ENCODE assay signal across 2 cellular contexts in the genomic region with DNA sequence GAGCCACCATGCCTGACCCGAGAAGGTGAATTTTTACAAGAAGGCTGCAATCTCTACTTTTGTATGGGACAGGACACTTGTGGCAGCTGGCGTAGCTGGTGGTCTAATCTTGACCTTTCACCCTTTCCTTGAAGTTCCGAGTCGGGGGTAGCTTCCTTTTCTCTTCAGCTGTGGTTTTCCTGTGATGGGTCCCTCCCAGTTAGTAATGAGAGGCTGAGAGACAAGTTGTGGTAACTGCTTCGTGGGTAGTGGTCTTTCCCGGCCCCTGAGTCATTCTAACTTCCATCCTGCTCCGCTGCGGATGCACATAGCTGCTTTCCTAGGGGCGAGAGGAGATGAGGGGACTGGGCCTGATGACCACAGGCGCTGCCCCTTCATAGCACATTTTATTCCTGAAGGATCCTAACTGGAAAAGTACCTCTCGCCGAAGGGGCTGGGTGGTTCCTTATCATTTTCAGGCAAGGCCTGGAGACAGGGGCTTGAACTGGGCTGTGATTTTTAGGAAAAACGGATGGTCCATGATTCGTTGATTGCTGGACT.
TF ChIP-seq lines count a peak whose summit lies in the region.

No MANE protein-coding gene starts in this region.

TF ChIP-seq in SK-N-SH, 30 proteins besides CTCF, POLR2A, EP300 and RAD21 (continued from another document):
- no peak for TF ChIP-seq FOXJ3 (CRISPR knock-in tag; IDR thresholded peaks at IDR 0.05)
- TF ChIP-seq SMC3 (IDR thresholded peaks at IDR 0.05; ENCODE audit: low read depth, low read length) = no peak
- no peak for TF ChIP-seq SIN3A (IDR thresholded peaks at IDR 0.05; ENCODE audit: borderline replicate concordance, low read depth, low read length)
- TF ChIP-seq EZH2phosphoT487 (IDR thresholded peaks at IDR 0.05; ENCODE audit: borderline replicate concordance, low read depth) = no peak
- TF ChIP-seq CHD2 (IDR thresholded peaks at IDR 0.05; ENCODE audit: low read length, partially characterized antibody) = no peak
- TF ChIP-seq RFX5 (IDR thresholded peaks at IDR 0.05; ENCODE audit: low read length) = no peak
- no peak for TF ChIP-seq NRF1 (IDR thresholded peaks at IDR 0.05; ENCODE audit: low read depth, low read length)
- TF ChIP-seq, protein P1, sequence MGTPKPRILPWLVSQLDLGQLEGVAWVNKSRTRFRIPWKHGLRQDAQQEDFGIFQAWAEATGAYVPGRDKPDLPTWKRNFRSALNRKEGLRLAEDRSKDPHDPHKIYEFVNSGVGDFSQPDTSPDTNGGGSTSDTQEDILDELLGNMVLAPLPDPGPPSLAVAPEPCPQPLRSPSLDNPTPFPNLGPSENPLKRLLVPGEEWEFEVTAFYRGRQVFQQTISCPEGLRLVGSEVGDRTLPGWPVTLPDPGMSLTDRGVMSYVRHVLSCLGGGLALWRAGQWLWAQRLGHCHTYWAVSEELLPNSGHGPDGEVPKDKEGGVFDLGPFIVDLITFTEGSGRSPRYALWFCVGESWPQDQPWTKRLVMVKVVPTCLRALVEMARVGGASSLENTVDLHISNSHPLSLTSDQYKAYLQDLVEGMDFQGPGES (IDR thresholded peaks at IDR 0.05; ENCODE audit: low read depth, low read length) = no peak
- no peak for TF ChIP-seq ELF1 (IDR thresholded peaks at IDR 0.05)
- TF ChIP-seq, protein P2, sequence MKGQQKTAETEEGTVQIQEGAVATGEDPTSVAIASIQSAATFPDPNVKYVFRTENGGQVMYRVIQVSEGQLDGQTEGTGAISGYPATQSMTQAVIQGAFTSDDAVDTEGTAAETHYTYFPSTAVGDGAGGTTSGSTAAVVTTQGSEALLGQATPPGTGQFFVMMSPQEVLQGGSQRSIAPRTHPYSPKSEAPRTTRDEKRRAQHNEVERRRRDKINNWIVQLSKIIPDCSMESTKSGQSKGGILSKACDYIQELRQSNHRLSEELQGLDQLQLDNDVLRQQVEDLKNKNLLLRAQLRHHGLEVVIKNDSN (IDR thresholded peaks at IDR 0.05; ENCODE audit: borderline replicate concordance, low read depth) = no peak
- TF ChIP-seq TAF1 (IDR thresholded peaks at IDR 0.05; ENCODE audit: borderline replicate concordance, low read depth, low read length) = no peak
TF ChIP-seq in SK-N-SH: peak in this region for 0.

TF ChIP-seq in SK-N-SH treated with all-trans-retinoic acid at 6 μM for 48 hours, 23 proteins besides CTCF, POLR2A, EP300 and RAD21 (continued from another document):
- TF ChIP-seq PPARA (CRISPR knock-in tag; IDR thresholded peaks at IDR 0.05; ENCODE audit: borderline replicate concordance) (no peak), ZNF70 (CRISPR knock-in tag; IDR thresholded peaks at IDR 0.05) (no peak)
